Comparison of ENCODE assay signal across 18 cellular contexts in genomic region chr1:156696755-156697154, GRCh38. TPM values are rescaled to one million over a fixed set of nuclear protein-coding genes. Genes with fewer than 3 reads are reported as not detected.
"Had no signal": no experiment of that assay in that cellular context is flagged by ENCODE, and none has a peak within 500 bp of the region (broad histone marks: within the 10 kb centered on the region; RNA-seq: fewer than 3 reads in every experiment).

No MANE protein-coding gene starts in this region.

- H3K4me3 ChIP-seq: heart right ventricle, mucosa of descending colon, psoas muscle had no signal

- DNase-seq: activated CD4-positive, alpha-beta T cell treated with anti-CD3 and anti-CD28 coated beads for 1 hour; activated CD4-positive, alpha-beta T cell treated with anti-CD3 and anti-CD28 coated beads, Interleukin-2, amount 50 U/mL, for 4 hours; activated naive CD4-positive, alpha-beta T cell treated with anti-CD3 and anti-CD28 coated beads, Interleukin-2, amount 10 ng/mL, durations not matched to agents 7 days and 5 days; activated T-cell treated with anti-CD3 and anti-CD28 coated beads, Interleukin-2, amount 50 U/mL, for 48 hours; amygdala; erythroblast; foreskin fibroblast; heart right ventricle; islet precursor cell; left cardiac atrium; mucosa of descending colon; psoas muscle; stimulated activated CD4-positive, alpha-beta T cell treated with anti-CD3 and anti-CD28 coated beads, Interleukin-4, amount 100 ng/mL, for 24 hours; stimulated activated naive CD4-positive, alpha-beta T cell treated with Interleukin-2 at 50 U/mL for 16 hours had no signal

- H3K4me3 Mint-ChIP-seq: activated naive CD4-positive, alpha-beta T cell treated with anti-CD3 and anti-CD28 coated beads, Interleukin-2, amount 10 ng/mL, durations not matched to agents 7 days and 5 days; T-helper 2 cell treated with Interferon-gamma antibody and Interleukin-4, amounts not matched to agents 5 μg/mL and 100 μg/mL, for 36 hours had no signal

- H3K9me3 Mint-ChIP-seq: activated naive CD4-positive, alpha-beta T cell treated with anti-CD3 and anti-CD28 coated beads, Interleukin-2, amount 10 ng/mL, durations not matched to agents 7 days and 5 days; T-helper 2 cell treated with Interferon-gamma antibody and Interleukin-4, amounts not matched to agents 5 μg/mL and 100 μg/mL, for 36 hours had no signal

- H3K9me3 ChIP-seq: heart right ventricle, mucosa of descending colon, psoas muscle had no signal

- ATAC-seq: heart right ventricle, left cardiac atrium, mucosa of descending colon, psoas muscle, right cardiac atrium had no signal

- H3K27ac Mint-ChIP-seq: activated naive CD4-positive, alpha-beta T cell treated with anti-CD3 and anti-CD28 coated beads, Interleukin-2, amount 10 ng/mL, durations not matched to agents 7 days and 5 days; T-helper 2 cell treated with Interferon-gamma antibody and Interleukin-4, amounts not matched to agents 5 μg/mL and 100 μg/mL, for 36 hours had no signal

- H3K27ac ChIP-seq: heart right ventricle, psoas muscle, VCaP had no signal

RNA-seq across cellular contexts. Expression of gene NES, which starts 19.5 kb away (rescaled TPM):
- total RNA-seq: activated CD8-positive, alpha-beta memory T cell treated with anti-CD3 and anti-CD28 coated beads for 36 hours had no signal
